In the genomic region with DNA sequence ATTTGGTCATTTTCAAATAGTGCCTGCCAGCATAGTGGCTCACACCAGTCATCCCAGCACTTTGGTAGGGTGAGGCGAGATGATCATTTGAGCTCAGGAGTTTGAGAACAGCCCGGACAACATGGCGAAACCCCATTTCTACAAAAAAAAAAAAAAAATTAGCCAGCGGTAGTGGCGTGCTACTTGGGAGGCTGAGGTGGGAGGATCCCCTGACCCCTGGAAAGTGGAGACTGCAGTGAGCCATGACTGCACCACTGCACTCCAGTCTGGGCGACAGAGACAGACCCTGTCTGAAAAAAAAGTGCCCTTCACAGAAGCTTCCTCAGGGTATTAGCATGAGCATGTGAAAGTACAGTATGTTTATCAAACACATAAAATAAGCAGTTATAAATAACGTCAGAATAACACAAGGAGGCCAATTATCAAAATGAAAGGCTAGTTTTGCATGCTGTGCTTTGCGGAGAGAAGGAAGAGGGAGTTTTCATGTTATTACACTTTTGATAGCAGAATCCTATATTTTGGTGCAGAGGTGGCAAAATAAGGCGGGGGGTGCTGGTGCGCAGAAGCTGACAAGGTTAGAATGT, we compare ENCODE assay signal across 8 cellular contexts. TPM values are rescaled to one million over a fixed set of nuclear protein-coding genes. Genes with fewer than 3 reads are reported as not detected.
DNase-seq lines count a peak whose midpoint lies in the region; ATAC-seq and TF ChIP-seq lines count a peak whose summit lies in the region.

No MANE protein-coding gene starts in this region.

- intact Hi-C loops in CD4-positive, alpha-beta T cell (cut with DNase I, micrococcal nuclease): loop anchor here (1.0 to 10.0 kb wide), 11 partner anchors 38 to 1886 kb away; a partner anchor contains a TSS

- H3K27ac ChIP-seq in CD4-positive, alpha-beta T cell (ENCODE audit: low read depth, low read length): peak overlapping the region; percentile 63
- peak overlapping the region; percentile 55 to 86 for H3K27ac ChIP-seq in coronary artery

- H3K9me3 Mint-ChIP-seq in CD4-positive, alpha-beta T cell: no peaks in the 10 kb centered on the region
- H3K9me3 Mint-ChIP-seq in natural killer cell treated with Interleukin-12 subunit alpha and Interleukin-12 subunit beta and Interleukin-15 and Interleukin-18, amount 100 ng/mL, for 72 hours: no peaks in the 10 kb centered on the region

- peak overlapping the region; percentile 67 for H3K4me3 ChIP-seq in coronary artery

- H3K4me1 Mint-ChIP-seq in CD4-positive, alpha-beta T cell (ENCODE audit: low read depth): peaks cover 47% of the 10 kb centered on the region
- peaks cover 45 to 46% of the 10 kb centered on the region in 2 donors for H3K4me1 Mint-ChIP-seq in natural killer cell treated with Interleukin-12 subunit alpha and Interleukin-12 subunit beta and Interleukin-15 and Interleukin-18, amount 100 ng/mL, for 72 hours (ENCODE audit: low read depth in 2 of 2)

- TF ChIP-seq CTCF in CD4-positive, alpha-beta T cell (IDR thresholded peaks at IDR 0.05): no peak
- no peak for TF ChIP-seq CTCF in coronary artery (IDR thresholded peaks at IDR 0.05)
- no peak for TF ChIP-seq CTCF in omental fat pad (IDR thresholded peaks at IDR 0.05)

- peak; percentile 0 for ATAC-seq in CD4-positive, alpha-beta T cell (ENCODE audit: poor library complexity)
- no peak for ATAC-seq in natural killer cell treated with Interleukin-12 subunit alpha and Interleukin-12 subunit beta and Interleukin-15 and Interleukin-18, amount 100 ng/mL, for 72 hours
- ATAC-seq in omental fat pad (ENCODE audit: low FRiP score): no peak

- peak overlapping the region; percentile 90 for H3K27ac Mint-ChIP-seq in CD4-positive, alpha-beta T cell
- H3K27ac Mint-ChIP-seq in natural killer cell treated with Interleukin-12 subunit alpha and Interleukin-12 subunit beta and Interleukin-15 and Interleukin-18, amount 100 ng/mL, for 72 hours: peak overlapping the region; percentile 92 to 98

- peaks cover 5% of the 10 kb centered on the region for H3K27me3 Mint-ChIP-seq in CD4-positive, alpha-beta T cell
- peaks cover 0 to 5% of the 10 kb centered on the region in 2 donors for H3K27me3 Mint-ChIP-seq in natural killer cell treated with Interleukin-12 subunit alpha and Interleukin-12 subunit beta and Interleukin-15 and Interleukin-18, amount 100 ng/mL, for 72 hours

- no peaks in the 10 kb centered on the region for H3K27me3 ChIP-seq in CD4-positive, alpha-beta T cell (ENCODE audit: control insufficient read depth, insufficient read depth, low read length)

- CTCF ChIA-PET in CD4-positive, alpha-beta T cell (lab: Charles Lee): interaction anchor here (0.6 to 3.9 kb wide), 3 partner anchors 13 to 746 kb away, joined by 3 to 18 read pairs (median 3); no protein-coding TSS in a partner anchor

- H3K4me3 Mint-ChIP-seq in CD4-positive, alpha-beta T cell: peak overlapping the region; percentile 99
- peak overlapping the region; percentile 95 for H3K4me3 Mint-ChIP-seq in natural killer cell treated with Interleukin-12 subunit alpha and Interleukin-12 subunit beta and Interleukin-15 and Interleukin-18, amount 100 ng/mL, for 72 hours

- H3K9me3 ChIP-seq in CD4-positive, alpha-beta T cell (ENCODE audit: control insufficient read depth, low read length): no peaks in the 10 kb centered on the region

- peaks cover 34% of the 10 kb centered on the region for H3K36me3 Mint-ChIP-seq in CD4-positive, alpha-beta T cell (ENCODE audit: low read depth)
- H3K36me3 Mint-ChIP-seq in natural killer cell treated with Interleukin-12 subunit alpha and Interleukin-12 subunit beta and Interleukin-15 and Interleukin-18, amount 100 ng/mL, for 72 hours: peaks cover 10% of the 10 kb centered on the region

- DNase-seq in CD4-positive, alpha-beta T cell: no peak
- peak; percentile 21 for DNase-seq in NCI-H128 (lab: John Stamatoyannopoulos, UW; ENCODE audit: unreplicated experiment)
- DNase-seq in coronary artery (ENCODE audit: low spot score): no peak
- DNase-seq in natural killer cell treated with Interleukin-12 subunit alpha and Interleukin-12 subunit beta and Interleukin-15 and Interleukin-18, amount 100 ng/mL, for 72 hours (ENCODE audit: low spot score): no peak
- DNase-seq in mucosa of gallbladder (ENCODE audit: low spot score): no peak
- DNase-seq in AG20443 (ENCODE audit: low spot score): no peak
- DNase-seq in omental fat pad (ENCODE audit: low spot score): no peak
- DNase-seq in NCI-H2081 treated with DMSO at 0.1 percent for 48 hours (lab: John Stamatoyannopoulos, UW): no peak

- POLR2A ChIA-PET in CD4-positive, alpha-beta T cell (lab: Charles Lee): interaction anchor here (1.0 to 5.8 kb wide), 13 partner anchors 9 to 1934 kb away, joined by 3 to 122 read pairs (median 5); a partner anchor contains a TSS

RNA-seq across cellular contexts. Expression of a gene that starts 0.8 kb away (rescaled TPM):
- total RNA-seq in CD4-positive, alpha-beta T cell: 1 to 10 TPM; 6.5 to 7.9 TPM
- 10 to 100 TPM; 40.5 to 69.8 TPM for total RNA-seq in natural killer cell treated with Interleukin-12 subunit alpha and Interleukin-12 subunit beta and Interleukin-15 and Interleukin-18, amount 100 ng/mL, for 72 hours
- total RNA-seq in mucosa of gallbladder: 25.6 TPM
- total RNA-seq in omental fat pad: 10 to 100 TPM; 21.3 to 29.2 (median 23.5) TPM

RNA-seq across cellular contexts. Expression of a gene that starts 38.8 kb away (rescaled TPM):
- 10 to 100 TPM in 1 of 2 experiments, 1 to 10 TPM in 1; 8.1 to 12.1 TPM for total RNA-seq in CD4-positive, alpha-beta T cell
- 10 to 100 TPM; 12.2 to 13.8 TPM for total RNA-seq in natural killer cell treated with Interleukin-12 subunit alpha and Interleukin-12 subunit beta and Interleukin-15 and Interleukin-18, amount 100 ng/mL, for 72 hours
- total RNA-seq in mucosa of gallbladder (14.2 TPM), omental fat pad (10 to 100 TPM in 1 of 4 donors, 1 to 10 TPM in 3; 5.0 to 16.9 (median 7.4) TPM)
